8 cellular contexts compared by ENCODE assay signal in genomic region chr1:153922838-153923652, GRCh38. TPM values are rescaled to one million over a fixed set of nuclear protein-coding genes. Genes with fewer than 3 reads are reported as not detected.
A peak's percentile ranks its signal among the peaks of the same experiment; 100 is the strongest.
DNase-seq lines count a peak whose midpoint lies in the region; ATAC-seq and FAIRE-seq lines count a peak whose summit lies in the region.

Gene GATAD2B, minus strand, starts transcription at chr1:153922972. Its CDS starts 94,625 bp downstream, at chr1:153828347.

- DNase-seq in COLO829 (ENCODE audit: low spot score), result peak; percentile 99
- peak; percentile 97 for DNase-seq in HTR-8/SVneo (ENCODE audit: insufficient read length, low spot score)
- DNase-seq in NOMO-1 treated with dmso at 0.1 percent for 144 hours (lab: John Stamatoyannopoulos, UW; ENCODE audit: unreplicated experiment), result peak; percentile 99
- peak; percentile 94 to 99 (median 96) for DNase-seq in activated CD8-positive, alpha-beta memory T cell treated with anti-CD3 and anti-CD28 coated beads for 48 hours (ENCODE audit: low read depth in 2 of 3, low spot score in 2 of 3)
- DNase-seq in mesendoderm, result peak; percentile 100
- DNase-seq in stimulated activated CD8-positive, alpha-beta memory T cell treated with anti-CD3 and anti-CD28 coated beads, Interleukin-15, amount 100 ng/mL, for 1 hour (ENCODE audit: low read depth), result peak; percentile 98

- peak within 1 kb of the TSS; percentile 94 for H3K4ac ChIP-seq in mesendoderm (ENCODE audit: low read depth, low read length)

- no peak within 1 kb of the TSS for H2BK15ac ChIP-seq in mesendoderm (replicated peaks; ENCODE audit: low read depth)

- peak within 1 kb of the TSS; percentile 73 for H2BK5ac ChIP-seq in mesendoderm (ENCODE audit: low read length)

- peak within 1 kb of the TSS; percentile 36 for H4K5ac ChIP-seq in mesendoderm (ENCODE audit: low read length)

- H3K79me1 ChIP-seq in mesendoderm (ENCODE audit: low read length), result peaks cover 6% of the 10 kb centered on the region

- H3K23ac ChIP-seq in mesendoderm (ENCODE audit: low read length), result no peak within 1 kb of the TSS

- H3K4me1 ChIP-seq in endocrine pancreas (ENCODE audit: control insufficient read depth, insufficient read depth, low read length) (no peaks in the 10 kb centered on the region), mesendoderm (ENCODE audit: control insufficient read depth, low read depth, low read length) (peaks cover 10% of the 10 kb centered on the region)

- H3K56ac ChIP-seq in mesendoderm (ENCODE audit: low read length), result peak within 1 kb of the TSS; percentile 95

- no peaks in the 10 kb centered on the region for H3K9me3 ChIP-seq in endocrine pancreas (ENCODE audit: control insufficient read depth, low read length)

- no peak within 1 kb of the TSS for H4K8ac ChIP-seq in mesendoderm (ENCODE audit: low read depth, low read length)

- peak within 1 kb of the TSS; percentile 86 for H3K9ac ChIP-seq in endocrine pancreas (ENCODE audit: control insufficient read depth, insufficient read depth, low read length)
- peak within 1 kb of the TSS; percentile 94 for H3K9ac ChIP-seq in mesendoderm (ENCODE audit: low read length)

- no peak for FAIRE-seq in HTR-8/SVneo (lab: Jason Lieb, UNC)

- peak within 1 kb of the TSS; percentile 95 for H3K27ac ChIP-seq in mesendoderm (ENCODE audit: low read depth, low read length)

- H3K4me2 ChIP-seq in mesendoderm (ENCODE audit: low read length), result peak within 1 kb of the TSS; percentile 88

- peak within 1 kb of the TSS; percentile 80 for H3K4me3 ChIP-seq in endocrine pancreas (ENCODE audit: control insufficient read depth, insufficient read depth, low read length)
- H3K4me3 ChIP-seq in mesendoderm (ENCODE audit: low read length), result peak within 1 kb of the TSS; percentile 79

- H3K36me3 ChIP-seq in endocrine pancreas (ENCODE audit: control insufficient read depth, insufficient read depth, low read length) (no peaks in the 10 kb centered on the region), mesendoderm (ENCODE audit: control insufficient read depth, insufficient read depth, low read length) (no peaks in the 10 kb centered on the region)

- H2BK120ac ChIP-seq in mesendoderm (ENCODE audit: low read depth, low read length), result peak within 1 kb of the TSS; percentile 79

- no CpG with 5 or more reads among the region's 61 CpGs for WGBS in mesendoderm (ENCODE audit: extremely low coverage, insufficient coverage, low lambda C conversion rate)

- peak within 1 kb of the TSS; percentile 97 for H3K18ac ChIP-seq in mesendoderm (ENCODE audit: low read length)

- peak; percentile 81 for ATAC-seq in GM21367 (IDR thresholded peaks at IDR 0.05; ENCODE audit: unreplicated experiment)

- no peak within 1 kb of the TSS for H2AK5ac ChIP-seq in mesendoderm (ENCODE audit: low read length)

- H3K27me3 ChIP-seq in endocrine pancreas (ENCODE audit: control insufficient read depth, insufficient read depth, low read length), result no peaks in the 10 kb centered on the region
- no peaks in the 10 kb centered on the region for H3K27me3 ChIP-seq in mesendoderm (ENCODE audit: insufficient read depth, low read length, poor library complexity)

- peaks cover 35% of the 10 kb centered on the region for H3K79me2 ChIP-seq in mesendoderm (ENCODE audit: control insufficient read depth, insufficient read depth, low read length)

RNA-seq across cellular contexts. Expression of gene GATAD2B, which starts in this region (rescaled TPM):
- 15.9 TPM for polyA plus RNA-seq in mesendoderm (2013, experiment 1 of 2)
- polyA plus RNA-seq in mesendoderm (2013, experiment 2 of 2), result 14.8 TPM

Comparison
In these comparisons a context has a peak if more than half of its experiments do, and no peak if none do; other contexts are left out.
1. Peak in every context shown above with its lines: DNase-seq, ATAC-seq, H3K4me3 ChIP-seq and H3K27ac ChIP-seq.